ENCODE assay signal across 8 cellular contexts in genomic region chr6:56842602-56843475, GRCh38.
A peak's percentile ranks its signal among the peaks of the same experiment; 100 is the strongest.
DNase-seq lines count a peak whose midpoint lies in the region; ATAC-seq and TF ChIP-seq lines count a peak whose summit lies in the region.

No MANE protein-coding gene starts in this region.

- no peak overlapping the region for H3K27ac Mint-ChIP-seq in activated naive CD4-positive, alpha-beta T cell treated with anti-CD3 and anti-CD28 coated beads for 36 hours
- H3K27ac Mint-ChIP-seq in glutamatergic neuron (ENCODE audit: unreplicated experiment): peak overlapping the region; percentile 96

- peaks cover 41% of the 10 kb centered on the region for H3K27me3 Mint-ChIP-seq in activated naive CD4-positive, alpha-beta T cell treated with anti-CD3 and anti-CD28 coated beads for 36 hours (ENCODE audit: low read depth)
- H3K27me3 Mint-ChIP-seq in activated T-cell treated with anti-CD3 and anti-CD28 coated beads, Interleukin-2, amount 50 U/mL, for 4 hours (ENCODE audit: low read depth): peaks cover 57% of the 10 kb centered on the region
- peaks cover 13% of the 10 kb centered on the region for H3K27me3 Mint-ChIP-seq in glutamatergic neuron (ENCODE audit: unreplicated experiment)

- H3K9me3 Mint-ChIP-seq in activated naive CD4-positive, alpha-beta T cell treated with anti-CD3 and anti-CD28 coated beads for 36 hours: no peaks in the 10 kb centered on the region
- H3K9me3 Mint-ChIP-seq in activated T-cell treated with anti-CD3 and anti-CD28 coated beads, Interleukin-2, amount 50 U/mL, for 4 hours: no peaks in the 10 kb centered on the region
- H3K9me3 Mint-ChIP-seq in glutamatergic neuron (ENCODE audit: unreplicated experiment): peaks cover 20% of the 10 kb centered on the region

- ATAC-seq in HG02623 (IDR thresholded peaks at IDR 0.05; ENCODE audit: unreplicated experiment) (peak; percentile 9), omental fat pad (ENCODE audit: low FRiP score) (peak; percentile 54)
- ATAC-seq in activated T-cell treated with anti-CD3 and anti-CD28 coated beads, Interleukin-2, amount 50 U/mL, for 4 hours: peak; percentile 12 to 13

- peak; percentile 5 for DNase-seq in activated naive CD4-positive, alpha-beta T cell treated with anti-CD3 and anti-CD28 coated beads for 36 hours
- no peak for DNase-seq in activated naive CD4-positive, alpha-beta T cell (lab: John Stamatoyannopoulos, UW)
- DNase-seq in NCI-H1694 treated with DMSO at 0.1 percent for 48 hours (lab: John Stamatoyannopoulos, UW): peak; percentile 25
- no peak for DNase-seq in activated T-cell treated with anti-CD3 and anti-CD28 coated beads, Interleukin-2, amount 50 U/mL, for 4 hours
- peak; percentile 73 for DNase-seq in glutamatergic neuron
- DNase-seq in omental fat pad (ENCODE audit: low spot score): no peak
- DNase-seq in activated CD4-positive, CD25-positive, alpha-beta regulatory T cell (lab: John Stamatoyannopoulos, UW): no peak

- no peaks in the 10 kb centered on the region for H3K36me3 Mint-ChIP-seq in activated naive CD4-positive, alpha-beta T cell treated with anti-CD3 and anti-CD28 coated beads for 36 hours (ENCODE audit: low read depth)
- no peaks in the 10 kb centered on the region for H3K36me3 Mint-ChIP-seq in activated T-cell treated with anti-CD3 and anti-CD28 coated beads, Interleukin-2, amount 50 U/mL, for 4 hours (ENCODE audit: insufficient read depth)
- H3K36me3 Mint-ChIP-seq in glutamatergic neuron (ENCODE audit: unreplicated experiment): no peaks in the 10 kb centered on the region

- intact Hi-C loops in activated naive CD4-positive, alpha-beta T cell treated with anti-CD3 and anti-CD28 coated beads for 36 hours (cut with micrococcal nuclease): no loop called here

- peak overlapping the region; percentile 84 for H3K4me3 Mint-ChIP-seq in activated naive CD4-positive, alpha-beta T cell treated with anti-CD3 and anti-CD28 coated beads for 36 hours
- peak overlapping the region; percentile 83 for H3K4me3 Mint-ChIP-seq in activated T-cell treated with anti-CD3 and anti-CD28 coated beads, Interleukin-2, amount 50 U/mL, for 4 hours
- H3K4me3 Mint-ChIP-seq in glutamatergic neuron (ENCODE audit: unreplicated experiment): peak overlapping the region; percentile 93

- CTCF ChIA-PET in activated naive CD4-positive, alpha-beta T cell treated with anti-CD3 and anti-CD28 coated beads for 36 hours (lab: Charles Lee): interaction anchor here (1.1 kb wide), 1 partner anchor 127 kb away, joined by 3 read pairs; no protein-coding TSS in a partner anchor

- H3K4me1 Mint-ChIP-seq in activated naive CD4-positive, alpha-beta T cell treated with anti-CD3 and anti-CD28 coated beads for 36 hours (ENCODE audit: low read depth): peaks cover 6% of the 10 kb centered on the region
- peaks cover 7% of the 10 kb centered on the region for H3K4me1 Mint-ChIP-seq in activated T-cell treated with anti-CD3 and anti-CD28 coated beads, Interleukin-2, amount 50 U/mL, for 4 hours (ENCODE audit: low read depth)
- peaks cover 34% of the 10 kb centered on the region for H3K4me1 Mint-ChIP-seq in glutamatergic neuron (ENCODE audit: low read depth, unreplicated experiment)

- no peak for TF ChIP-seq CTCF in glutamatergic neuron (IDR thresholded peaks at IDR 0.05; ENCODE audit: partially characterized antibody, unreplicated experiment)
- TF ChIP-seq CTCF in omental fat pad (IDR thresholded peaks at IDR 0.05): no peak

Comparison
In these comparisons a context has a peak if more than half of its experiments do, and no peak if none do; other contexts are left out.
1. DNase-seq: peak in activated naive CD4-positive, alpha-beta T cell treated with anti-CD3 and anti-CD28 coated beads for 36 hours (single experiment), NCI-H1694 treated with DMSO at 0.1 percent for 48 hours (single experiment) and glutamatergic neuron (single experiment); none in activated naive CD4-positive, alpha-beta T cell (0 of 4), activated T-cell treated with anti-CD3 and anti-CD28 coated beads, Interleukin-2, amount 50 U/mL, for 4 hours (single experiment), omental fat pad (single experiment) and activated CD4-positive, CD25-positive, alpha-beta regulatory T cell (0 of 4).
2. Peak in every context shown above with its lines, with median percentiles within 50 percentile points of each other: H3K4me3 Mint-ChIP-seq and ATAC-seq.